ENCODE assay signal across 1 cellular context in genomic region chr10:132971448-132972148, GRCh38.
TF ChIP-seq lines count a peak whose summit lies in the region.

No MANE protein-coding gene starts in this region.

TF ChIP-seq in GM23338, 12 proteins besides CTCF, POLR2A, EP300 and RAD21 (continued from another document):
- no peak for TF ChIP-seq ZNF462 (CRISPR knock-in tag; IDR thresholded peaks at IDR 0.05)
- TF ChIP-seq STAT1 (IDR thresholded peaks at IDR 0.05; ENCODE audit: unreplicated experiment) = no peak
- no peak for TF ChIP-seq POLR2AphosphoS5 (IDR thresholded peaks at IDR 0.05; ENCODE audit: low read depth)
- TF ChIP-seq EZH2 (IDR thresholded peaks at IDR 0.05; ENCODE audit: low read depth, unreplicated experiment) = no peak
- TF ChIP-seq ZNF331 (CRISPR knock-in tag; IDR thresholded peaks at IDR 0.05; ENCODE audit: low read depth) = no peak
